In genomic region chr5:147452137-147452838, GRCh38 we compare ENCODE assay signal across 8 cellular contexts. TPM values are rescaled to one million over a fixed set of nuclear protein-coding genes. Genes with fewer than 3 reads are reported as not detected.
A peak's percentile ranks its signal among the peaks of the same experiment; 100 is the strongest.
DNase-seq lines count a peak whose midpoint lies in the region; ATAC-seq and TF ChIP-seq lines count a peak whose summit lies in the region.

No MANE protein-coding gene starts in this region.

- peak overlapping the region; percentile 93 to 99 for H3K27ac ChIP-seq in tibial artery

- H3K4me1 Mint-ChIP-seq in activated CD8-positive, alpha-beta memory T cell treated with anti-CD3 and anti-CD28 coated beads, Interleukin-2, amount 10 ng/mL, durations not matched to agents 7 days and 5 days: peaks cover 13% of the 10 kb centered on the region
- H3K4me1 Mint-ChIP-seq in activated naive CD8-positive, alpha-beta T cell treated with anti-CD3 and anti-CD28 coated beads, Interleukin-2, amount 50 U/mL, for 24 hours: peaks cover 9% of the 10 kb centered on the region

- H3K4me3 Mint-ChIP-seq in activated CD8-positive, alpha-beta memory T cell treated with anti-CD3 and anti-CD28 coated beads, Interleukin-2, amount 10 ng/mL, durations not matched to agents 7 days and 5 days: peak overlapping the region; percentile 26
- H3K4me3 Mint-ChIP-seq in activated naive CD8-positive, alpha-beta T cell treated with anti-CD3 and anti-CD28 coated beads, Interleukin-2, amount 50 U/mL, for 24 hours: peak overlapping the region; percentile 36

- no peaks in the 10 kb centered on the region for H3K9me3 ChIP-seq in tibial artery

- CTCF ChIA-PET in activated CD8-positive, alpha-beta memory T cell treated with anti-CD3 and anti-CD28 coated beads, Interleukin-2, amount 10 ng/mL, durations not matched to agents 7 days and 5 days (lab: Charles Lee): no interaction called here

- ATAC-seq in activated CD8-positive, alpha-beta memory T cell treated with anti-CD3 and anti-CD28 coated beads, Interleukin-2, amount 10 ng/mL, durations not matched to agents 7 days and 5 days: no peak
- ATAC-seq in activated naive CD8-positive, alpha-beta T cell treated with anti-CD3 and anti-CD28 coated beads, Interleukin-2, amount 50 U/mL, for 24 hours: no peak
- no peak for ATAC-seq in HG03457 (IDR thresholded peaks at IDR 0.05; ENCODE audit: unreplicated experiment)

- TF ChIP-seq CTCF in tibial artery (IDR thresholded peaks at IDR 0.05) (no peak), GM13977 (IDR thresholded peaks at IDR 0.05; ENCODE audit: extremely low read depth, insufficient read depth, missing control alignments) (no peak)

- intact Hi-C loops in tibial artery (cut with DNase I; ENCODE audit: low total_unique reads): loop anchor here (5.0 to 10.0 kb wide), 2 partner anchors 50 to 217 kb away; partner anchors contain the start of gene STK32A

- H3K4me1 ChIP-seq in tibial artery: peaks cover 0 to 66% (median 44%) of the 10 kb centered on the region in 4 donors

- no peak overlapping the region for H3K27ac Mint-ChIP-seq in activated CD8-positive, alpha-beta memory T cell treated with anti-CD3 and anti-CD28 coated beads, Interleukin-2, amount 10 ng/mL, durations not matched to agents 7 days and 5 days
- H3K27ac Mint-ChIP-seq in activated naive CD8-positive, alpha-beta T cell treated with anti-CD3 and anti-CD28 coated beads, Interleukin-2, amount 50 U/mL, for 24 hours: no peak overlapping the region

- no peaks in the 10 kb centered on the region for H3K36me3 Mint-ChIP-seq in activated CD8-positive, alpha-beta memory T cell treated with anti-CD3 and anti-CD28 coated beads, Interleukin-2, amount 10 ng/mL, durations not matched to agents 7 days and 5 days
- H3K36me3 Mint-ChIP-seq in activated naive CD8-positive, alpha-beta T cell treated with anti-CD3 and anti-CD28 coated beads, Interleukin-2, amount 50 U/mL, for 24 hours (ENCODE audit: low read depth): no peaks in the 10 kb centered on the region

- H3K36me3 ChIP-seq in tibial artery: no peaks in the 10 kb centered on the region

- no peaks in the 10 kb centered on the region for H3K27me3 ChIP-seq in tibial artery

- DNase-seq in activated CD8-positive, alpha-beta memory T cell treated with anti-CD3 and anti-CD28 coated beads, Interleukin-2, amount 10 ng/mL, durations not matched to agents 7 days and 5 days: no peak
- no peak for DNase-seq in activated CD8-positive, alpha-beta memory T cell treated with anti-CD3 and anti-CD28 coated beads for 24 hours
- no peak for DNase-seq in activated naive CD8-positive, alpha-beta T cell treated with anti-CD3 and anti-CD28 coated beads, Interleukin-2, amount 50 U/mL, for 24 hours
- DNase-seq in kidney glomerular epithelial cell (lab: John Stamatoyannopoulos, UW) (peak; percentile 26), tibial artery (peak in 1 of 2 donors; percentile 66), GM13977 (ENCODE audit: low spot score) (no peak), GOT3 (lab: John Stamatoyannopoulos, UW) (no peak)

- peak overlapping the region; percentile 80 to 95 for H3K4me3 ChIP-seq in tibial artery

- H3K27me3 Mint-ChIP-seq in activated CD8-positive, alpha-beta memory T cell treated with anti-CD3 and anti-CD28 coated beads, Interleukin-2, amount 10 ng/mL, durations not matched to agents 7 days and 5 days: peaks cover 70% of the 10 kb centered on the region
- peaks cover 63% of the 10 kb centered on the region for H3K27me3 Mint-ChIP-seq in activated naive CD8-positive, alpha-beta T cell treated with anti-CD3 and anti-CD28 coated beads, Interleukin-2, amount 50 U/mL, for 24 hours

- in situ Hi-C loops in GM13977 (cut with MboI; ENCODE audit: low pct_unique_long_range_greater_than_20kb, low sequenced_read_pairs, unreplicated experiment): loop anchor here (25.0 kb wide), 1 partner anchor 110 kb away; no protein-coding TSS in a partner anchor

- no peaks in the 10 kb centered on the region for H3K9me3 Mint-ChIP-seq in activated CD8-positive, alpha-beta memory T cell treated with anti-CD3 and anti-CD28 coated beads, Interleukin-2, amount 10 ng/mL, durations not matched to agents 7 days and 5 days (ENCODE audit: low read depth)
- no peaks in the 10 kb centered on the region for H3K9me3 Mint-ChIP-seq in activated naive CD8-positive, alpha-beta T cell treated with anti-CD3 and anti-CD28 coated beads, Interleukin-2, amount 50 U/mL, for 24 hours

RNA-seq across cellular contexts. Expression of gene DPYSL3, which starts 57.6 kb away (rescaled TPM):
- under 1 TPM in 1 of 2 experiments, not detected in 1; 0.30 TPM for total RNA-seq in activated CD8-positive, alpha-beta memory T cell treated with anti-CD3 and anti-CD28 coated beads, Interleukin-2, amount 10 ng/mL, durations not matched to agents 7 days and 5 days
